Comparison of ENCODE assay signal across 22 cellular contexts in genomic region chr5:174849426-174849825, GRCh38.
"Had no signal": no experiment of that assay in that cellular context is flagged by ENCODE, and none has a peak within 500 bp of the region (broad histone marks: within the 10 kb centered on the region; RNA-seq: fewer than 3 reads in every experiment).

No MANE protein-coding gene starts in this region.

- H3K4me1 ChIP-seq: SJSA1 had no signal

- H3K4me3 ChIP-seq: MG63, PC-9, SJSA1 had no signal

- H3K9me3 ChIP-seq: SK-N-SH had no signal

- H3K36me3 ChIP-seq: MG63, SJSA1 had no signal

- DNase-seq: activated CD4-positive, alpha-beta T cell treated with anti-CD3 and anti-CD28 coated beads, Interleukin-2, amount 10 ng/mL, durations not matched to agents 24 days and 14 days; activated CD4-positive, alpha-beta T cell treated with anti-CD3 and anti-CD28 coated beads, Interleukin-2, amount 50 U/mL, for 4 hours; activated CD8-positive, alpha-beta T cell treated with anti-CD3 and anti-CD28 coated beads, Interleukin-2, amount 10 ng/mL, durations not matched to agents 7 days and 5 days; activated gamma-delta T cell treated with Interleukin-2 at 50 U/mL for 16 hours; activated naive CD4-positive, alpha-beta T cell treated with anti-CD3 and anti-CD28 coated beads for 36 hours; activated T-cell treated with anti-CD3 and anti-CD28 coated beads for 4 hours; activated T-cell treated with anti-CD3 and anti-CD28 coated beads, Interleukin-2, amount 50 U/mL, for 4 hours; anterior cingulate cortex; central memory CD4-positive, alpha-beta T cell; Kasumi-1; MG63; NCI-H1048; NCI-H1105 treated with DMSO at 0.1 percent for 48 hours; NCI-H146; NCI-H2081; NCI-H2171; NCI-H524; NCI-H69; PC-9; SK-N-SH had no signal

- H3K27me3 ChIP-seq: SJSA1 had no signal

- H3K27ac ChIP-seq: PC-9, RWPE1, SJSA1 had no signal
